ENCODE assay signal across 3 cellular contexts in genomic region chr5:68582284-68582683, GRCh38.
A peak's percentile ranks its signal among the peaks of the same experiment; 100 is the strongest.
TF ChIP-seq lines count a peak whose summit lies in the region.

No MANE protein-coding gene starts in this region.

TF ChIP-seq in HCT116, 20 proteins besides CTCF, POLR2A, EP300 and RAD21:
- TF ChIP-seq, protein P1, sequence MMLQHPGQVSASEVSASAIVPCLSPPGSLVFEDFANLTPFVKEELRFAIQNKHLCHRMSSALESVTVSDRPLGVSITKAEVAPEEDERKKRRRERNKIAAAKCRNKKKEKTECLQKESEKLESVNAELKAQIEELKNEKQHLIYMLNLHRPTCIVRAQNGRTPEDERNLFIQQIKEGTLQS (IDR thresholded peaks at IDR 0.05) = no peak
- TF ChIP-seq POLR2AphosphoS5 (IDR thresholded peaks at IDR 0.05; ENCODE audit: low read depth, low read length) (no peak), EZH2 (IDR thresholded peaks at IDR 0.05) (no peak), CEBPB (IDR thresholded peaks at IDR 0.05; ENCODE audit: low read depth) (no peak), EGR1 (IDR thresholded peaks at IDR 0.05; ENCODE audit: low read depth) (no peak), SP1 (IDR thresholded peaks at IDR 0.05; ENCODE audit: low read depth) (no peak), TCF7L2 (IDR thresholded peaks at IDR 0.05; ENCODE audit: borderline replicate concordance, extremely low read depth, insufficient read depth, insufficient read length) (no peak), ZBTB33 (IDR thresholded peaks at IDR 0.05; ENCODE audit: extremely low read depth, insufficient replicate concordance, low read length) (no peak), ZFX (IDR thresholded peaks at IDR 0.05) (no peak), ZNF274 (IDR thresholded peaks at IDR 0.05; ENCODE audit: low read depth, low read length) (no peak), YY1 (IDR thresholded peaks at IDR 0.05; ENCODE audit: extremely low read depth, insufficient replicate concordance, low read depth, low read length) (no peak), ELF1 (IDR thresholded peaks at IDR 0.05; ENCODE audit: borderline replicate concordance, low read depth) (no peak), CBX3 (IDR thresholded peaks at IDR 0.05; ENCODE audit: low read depth) (no peak), FOSL1 (IDR thresholded peaks at IDR 0.05; ENCODE audit: low read depth) (no peak), EZH2phosphoT487 (IDR thresholded peaks at IDR 0.05; ENCODE audit: borderline replicate concordance) (no peak)
- TF ChIP-seq, protein P2, sequence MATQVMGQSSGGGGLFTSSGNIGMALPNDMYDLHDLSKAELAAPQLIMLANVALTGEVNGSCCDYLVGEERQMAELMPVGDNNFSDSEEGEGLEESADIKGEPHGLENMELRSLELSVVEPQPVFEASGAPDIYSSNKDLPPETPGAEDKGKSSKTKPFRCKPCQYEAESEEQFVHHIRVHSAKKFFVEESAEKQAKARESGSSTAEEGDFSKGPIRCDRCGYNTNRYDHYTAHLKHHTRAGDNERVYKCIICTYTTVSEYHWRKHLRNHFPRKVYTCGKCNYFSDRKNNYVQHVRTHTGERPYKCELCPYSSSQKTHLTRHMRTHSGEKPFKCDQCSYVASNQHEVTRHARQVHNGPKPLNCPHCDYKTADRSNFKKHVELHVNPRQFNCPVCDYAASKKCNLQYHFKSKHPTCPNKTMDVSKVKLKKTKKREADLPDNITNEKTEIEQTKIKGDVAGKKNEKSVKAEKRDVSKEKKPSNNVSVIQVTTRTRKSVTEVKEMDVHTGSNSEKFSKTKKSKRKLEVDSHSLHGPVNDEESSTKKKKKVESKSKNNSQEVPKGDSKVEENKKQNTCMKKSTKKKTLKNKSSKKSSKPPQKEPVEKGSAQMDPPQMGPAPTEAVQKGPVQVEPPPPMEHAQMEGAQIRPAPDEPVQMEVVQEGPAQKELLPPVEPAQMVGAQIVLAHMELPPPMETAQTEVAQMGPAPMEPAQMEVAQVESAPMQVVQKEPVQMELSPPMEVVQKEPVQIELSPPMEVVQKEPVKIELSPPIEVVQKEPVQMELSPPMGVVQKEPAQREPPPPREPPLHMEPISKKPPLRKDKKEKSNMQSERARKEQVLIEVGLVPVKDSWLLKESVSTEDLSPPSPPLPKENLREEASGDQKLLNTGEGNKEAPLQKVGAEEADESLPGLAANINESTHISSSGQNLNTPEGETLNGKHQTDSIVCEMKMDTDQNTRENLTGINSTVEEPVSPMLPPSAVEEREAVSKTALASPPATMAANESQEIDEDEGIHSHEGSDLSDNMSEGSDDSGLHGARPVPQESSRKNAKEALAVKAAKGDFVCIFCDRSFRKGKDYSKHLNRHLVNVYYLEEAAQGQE (IDR thresholded peaks at IDR 0.05; ENCODE audit: low read depth) = no peak
- TF ChIP-seq, protein P3, sequence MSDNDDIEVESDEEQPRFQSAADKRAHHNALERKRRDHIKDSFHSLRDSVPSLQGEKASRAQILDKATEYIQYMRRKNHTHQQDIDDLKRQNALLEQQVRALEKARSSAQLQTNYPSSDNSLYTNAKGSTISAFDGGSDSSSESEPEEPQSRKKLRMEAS (IDR thresholded peaks at IDR 0.05) = no peak

TF ChIP-seq in GM12878, 131 proteins besides CTCF, POLR2A, EP300 and RAD21:
- no peak for TF ChIP-seq E4F1 (IDR thresholded peaks at IDR 0.05; ENCODE audit: borderline replicate concordance, partially characterized antibody)
- TF ChIP-seq, protein P4, sequence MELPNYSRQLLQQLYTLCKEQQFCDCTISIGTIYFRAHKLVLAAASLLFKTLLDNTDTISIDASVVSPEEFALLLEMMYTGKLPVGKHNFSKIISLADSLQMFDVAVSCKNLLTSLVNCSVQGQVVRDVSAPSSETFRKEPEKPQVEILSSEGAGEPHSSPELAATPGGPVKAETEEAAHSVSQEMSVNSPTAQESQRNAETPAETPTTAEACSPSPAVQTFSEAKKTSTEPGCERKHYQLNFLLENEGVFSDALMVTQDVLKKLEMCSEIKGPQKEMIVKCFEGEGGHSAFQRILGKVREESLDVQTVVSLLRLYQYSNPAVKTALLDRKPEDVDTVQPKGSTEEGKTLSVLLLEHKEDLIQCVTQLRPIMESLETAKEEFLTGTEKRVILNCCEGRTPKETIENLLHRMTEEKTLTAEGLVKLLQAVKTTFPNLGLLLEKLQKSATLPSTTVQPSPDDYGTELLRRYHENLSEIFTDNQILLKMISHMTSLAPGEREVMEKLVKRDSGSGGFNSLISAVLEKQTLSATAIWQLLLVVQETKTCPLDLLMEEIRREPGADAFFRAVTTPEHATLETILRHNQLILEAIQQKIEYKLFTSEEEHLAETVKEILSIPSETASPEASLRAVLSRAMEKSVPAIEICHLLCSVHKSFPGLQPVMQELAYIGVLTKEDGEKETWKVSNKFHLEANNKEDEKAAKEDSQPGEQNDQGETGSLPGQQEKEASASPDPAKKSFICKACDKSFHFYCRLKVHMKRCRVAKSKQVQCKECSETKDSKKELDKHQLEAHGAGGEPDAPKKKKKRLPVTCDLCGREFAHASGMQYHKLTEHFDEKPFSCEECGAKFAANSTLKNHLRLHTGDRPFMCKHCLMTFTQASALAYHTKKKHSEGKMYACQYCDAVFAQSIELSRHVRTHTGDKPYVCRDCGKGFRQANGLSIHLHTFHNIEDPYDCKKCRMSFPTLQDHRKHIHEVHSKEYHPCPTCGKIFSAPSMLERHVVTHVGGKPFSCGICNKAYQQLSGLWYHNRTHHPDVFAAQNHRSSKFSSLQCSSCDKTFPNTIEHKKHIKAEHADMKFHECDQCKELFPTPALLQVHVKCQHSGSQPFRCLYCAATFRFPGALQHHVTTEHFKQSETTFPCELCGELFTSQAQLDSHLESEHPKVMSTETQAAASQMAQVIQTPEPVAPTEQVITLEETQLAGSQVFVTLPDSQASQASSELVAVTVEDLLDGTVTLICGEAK (IDR thresholded peaks at IDR 0.05; ENCODE audit: borderline replicate concordance) = peak; percentile 56
TF ChIP-seq in GM12878: peak in this region for 1.

TF ChIP-seq in K562, 482 proteins besides CTCF, POLR2A, EP300 and RAD21:
- TF ChIP-seq RNF219 (CRISPR knock-in tag; IDR thresholded peaks at IDR 0.05) = no peak
- TF ChIP-seq ZNF589 (CRISPR knock-in tag; IDR thresholded peaks at IDR 0.05; ENCODE audit: low read depth) = no peak
- TF ChIP-seq, protein P4 (IDR thresholded peaks at IDR 0.05) = peak; percentile 83
- TF ChIP-seq, protein P4 (CRISPR knock-in tag; IDR thresholded peaks at IDR 0.05) = no peak
- TF ChIP-seq SRSF7 (optimal IDR thresholded peaks at IDR 0.05; ENCODE audit: low read depth, low read length) = no peak
TF ChIP-seq in K562: peak in this region for 1.
